8 cellular contexts compared by ENCODE assay signal in the genomic region with DNA sequence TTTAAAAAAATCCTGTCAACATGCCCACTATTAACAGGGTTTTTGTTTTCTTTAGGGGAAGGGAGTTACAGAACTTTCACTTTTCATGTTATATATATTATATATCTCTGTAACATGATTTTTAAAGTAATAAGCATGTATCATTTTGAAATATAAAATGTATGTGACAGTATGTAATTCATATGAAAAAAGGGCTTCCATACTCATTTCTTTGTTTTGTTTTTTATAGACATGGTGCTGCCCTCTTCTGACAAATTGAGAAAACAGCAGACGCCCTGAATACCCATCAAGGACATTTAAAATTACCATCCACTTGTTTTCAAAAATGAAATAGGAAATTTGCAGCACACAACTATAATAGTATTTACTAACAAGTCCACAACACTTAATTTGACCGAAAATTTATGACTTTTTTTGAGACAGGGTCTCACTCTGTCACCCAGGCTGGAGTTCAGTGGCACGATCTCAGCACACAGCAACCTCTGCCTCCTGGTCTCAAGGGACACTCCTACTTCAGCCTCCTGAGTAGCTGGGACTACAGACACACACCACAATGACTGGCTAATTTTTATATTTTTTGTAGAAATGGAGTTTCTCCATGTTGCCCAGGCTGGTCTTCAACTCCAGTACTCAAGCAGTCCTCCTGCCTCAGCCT. TPM values are rescaled to one million over a fixed set of nuclear protein-coding genes. Genes with fewer than 3 reads are reported as not detected.
DNase-seq lines count a peak whose midpoint lies in the region; ATAC-seq and TF ChIP-seq lines count a peak whose summit lies in the region.

No MANE protein-coding gene starts in this region.

- no peaks in the 10 kb centered on the region for H3K27me3 Mint-ChIP-seq in activated T-helper 17 cell treated with anti-CD3 and anti-CD28 coated beads, Interleukin-2, amount 50 U/mL, for 72 hours

- H3K27me3 ChIP-seq in testis: no peaks in the 10 kb centered on the region

- H3K27ac ChIP-seq in testis: peak overlapping the region in 1 of 2 donors; percentile 87

- TF ChIP-seq POLR2A in testis (IDR thresholded peaks at IDR 0.05): no peak

- no peaks in the 10 kb centered on the region for H3K9me3 ChIP-seq in testis

- H3K4me1 ChIP-seq in testis: peaks cover 10% of the 10 kb centered on the region

- H3K36me3 Mint-ChIP-seq in activated T-helper 17 cell treated with anti-CD3 and anti-CD28 coated beads, Interleukin-2, amount 50 U/mL, for 72 hours (ENCODE audit: low read depth): peaks cover 49% of the 10 kb centered on the region

- DNase-seq in NCI-H345 (lab: John Stamatoyannopoulos, UW) (peak; percentile 0), NCI-H345 treated with DMSO at 0.1 percent for 48 hours (lab: John Stamatoyannopoulos, UW; ENCODE audit: unreplicated experiment) (no peak), HuH-7 (ENCODE audit: low spot score) (peak; percentile 31), iPS-NIHi11 (ENCODE audit: low spot score) (peak; percentile 25), testis (no peak), AG08396 (ENCODE audit: low spot score) (no peak)

- no peak overlapping the region for H3K27ac Mint-ChIP-seq in activated T-helper 17 cell treated with anti-CD3 and anti-CD28 coated beads, Interleukin-2, amount 50 U/mL, for 72 hours

- no peak overlapping the region for H3K4me3 ChIP-seq in testis

- peak; percentile 35 to 72 (median 59) for TF ChIP-seq CTCF in testis (IDR thresholded peaks at IDR 0.05)

- peak; percentile 50 for ATAC-seq in activated T-helper 17 cell treated with anti-CD3 and anti-CD28 coated beads, Interleukin-2, amount 50 U/mL, for 72 hours (replicated peaks)
- no peak for ATAC-seq in GM18520 (IDR thresholded peaks at IDR 0.05; ENCODE audit: unreplicated experiment)

- no peak overlapping the region for H3K4me3 Mint-ChIP-seq in activated T-helper 17 cell treated with anti-CD3 and anti-CD28 coated beads, Interleukin-2, amount 50 U/mL, for 72 hours

- H3K4me1 Mint-ChIP-seq in activated T-helper 17 cell treated with anti-CD3 and anti-CD28 coated beads, Interleukin-2, amount 50 U/mL, for 72 hours: peaks cover 14% of the 10 kb centered on the region

- no peaks in the 10 kb centered on the region for H3K36me3 ChIP-seq in testis (ENCODE audit: low read depth, missing control alignments)

- 38 to 48% methylated on average over 3 of the region's 3 CpGs for WGBS in testis, 2 donors

- no peaks in the 10 kb centered on the region for H3K9me3 Mint-ChIP-seq in activated T-helper 17 cell treated with anti-CD3 and anti-CD28 coated beads, Interleukin-2, amount 50 U/mL, for 72 hours

- intact Hi-C loops in testis (cut with DNase I; ENCODE audit: low total_unique reads): no loop called here

RNA-seq across cellular contexts. Expression of a gene that starts 30.4 kb away (rescaled TPM):
- total RNA-seq in activated T-helper 17 cell treated with anti-CD3 and anti-CD28 coated beads, Interleukin-2, amount 50 U/mL, for 72 hours: 10 to 100 TPM; 35.1 to 52.3 TPM
- 100 to 1,000 TPM; 111 to 133 TPM for total RNA-seq in testis
- 127 TPM for polyA plus RNA-seq in testis (ENCODE audit: insufficient read depth, low read depth, low replicate concordance)

Comparison
In these comparisons a context has a peak if more than half of its experiments do, and no peak if none do; other contexts are left out.
1. DNase-seq: peak in NCI-H345 (single experiment), HuH-7 (single experiment) and iPS-NIHi11 (single experiment); none in NCI-H345 treated with DMSO at 0.1 percent for 48 hours (single experiment), testis (single experiment) and AG08396 (single experiment).